32 cellular contexts compared by ENCODE assay signal in genomic region chr20:1165521-1165920, GRCh38. TPM values are rescaled to one million over a fixed set of nuclear protein-coding genes. Genes with fewer than 3 reads are reported as not detected.
"Had no signal": no experiment of that assay in that cellular context is flagged by ENCODE, and none has a peak within 500 bp of the region (broad histone marks: within the 10 kb centered on the region; RNA-seq: fewer than 3 reads in every experiment).

No MANE protein-coding gene starts in this region.

- H3K27me3 Mint-ChIP-seq: activated B cell treated with CpG ODN at 0.5 μM for 24 hours; activated CD4-positive, alpha-beta memory T cell treated with anti-CD3 and anti-CD28 coated beads, Interleukin-2, amount 10 ng/mL, durations not matched to agents 7 days and 5 days; activated naive CD4-positive, alpha-beta T cell treated with anti-CD3 and anti-CD28 coated beads, Interleukin-2, amount 10 ng/mL, durations not matched to agents 7 days and 5 days; activated naive CD8-positive, alpha-beta T cell; central memory CD8-positive, alpha-beta T cell; T-cell had no signal

- H3K4me3 Mint-ChIP-seq: activated B cell treated with CpG ODN at 0.5 μM for 24 hours; activated CD4-positive, alpha-beta memory T cell treated with anti-CD3 and anti-CD28 coated beads, Interleukin-2, amount 10 ng/mL, durations not matched to agents 7 days and 5 days; activated naive CD4-positive, alpha-beta T cell treated with anti-CD3 and anti-CD28 coated beads, Interleukin-2, amount 10 ng/mL, durations not matched to agents 7 days and 5 days; activated naive CD8-positive, alpha-beta T cell; activated T-cell treated with anti-CD3 and anti-CD28 coated beads, Interleukin-2, amount 50 U/mL, for 4 hours; central memory CD8-positive, alpha-beta T cell; T-cell had no signal

- ATAC-seq: activated T-cell treated with anti-CD3 and anti-CD28 coated beads, Interleukin-2, amount 50 U/mL, for 4 hours; PC-3; Right ventricle myocardium inferior; SK-N-SH treated with all-trans-retinoic acid at 6 μM for 48 hours; T-cell had no signal

- H3K4me1 Mint-ChIP-seq: activated B cell treated with CpG ODN at 0.5 μM for 24 hours; activated CD4-positive, alpha-beta memory T cell treated with anti-CD3 and anti-CD28 coated beads, Interleukin-2, amount 10 ng/mL, durations not matched to agents 7 days and 5 days; activated naive CD4-positive, alpha-beta T cell treated with anti-CD3 and anti-CD28 coated beads, Interleukin-2, amount 10 ng/mL, durations not matched to agents 7 days and 5 days; T-cell had no signal

- H3K27ac Mint-ChIP-seq: activated B cell treated with CpG ODN at 0.5 μM for 24 hours; activated naive CD4-positive, alpha-beta T cell treated with anti-CD3 and anti-CD28 coated beads, Interleukin-2, amount 10 ng/mL, durations not matched to agents 7 days and 5 days; activated naive CD8-positive, alpha-beta T cell; T-cell had no signal

- DNase-seq: activated B cell treated with CpG ODN at 0.5 μM for 24 hours; activated CD4-positive, alpha-beta memory T cell treated with anti-CD3 and anti-CD28 coated beads, Interleukin-2, amount 10 ng/mL, durations not matched to agents 7 days and 5 days; activated CD4-positive, alpha-beta T cell treated with anti-CD3 and anti-CD28 coated beads for 48 hours; activated CD4-positive, CD25-positive, alpha-beta regulatory T cell treated with anti-CD3 and anti-CD28 coated beads, Interleukin-2, amount 50 U/mL, for 72 hours; activated effector memory CD4-positive, alpha-beta T cell treated with Interleukin-2 at 50 U/mL for 16 hours; activated naive CD4-positive, alpha-beta T cell treated with anti-CD3 and anti-CD28 coated beads, Interleukin-2, amount 10 ng/mL, durations not matched to agents 7 days and 5 days; activated T-cell treated with anti-CD3 and anti-CD28 coated beads, Interleukin-2, amount 50 U/mL, for 4 hours; amygdala; Kasumi-1; KG1; MG63; NCI-H1048; NCI-H1105 treated with DMSO at 0.1 percent for 48 hours; NCI-H1436; NCI-H1694 treated with DMSO at 0.1 percent for 48 hours; NCI-H2029; NCI-H345; NCI-H526; NCI-H748 treated with DMSO at 0.1 percent for 48 hours; NK-92 treated with Interleukin-12 subunit alpha and Interleukin-12 subunit beta, amount 100 ng/mL, for 24 hours; PC-3; Peyer's patch; SIG-M5; T-cell; T-helper 2 cell; T-helper 9 cell had no signal

- H3K9me3 Mint-ChIP-seq: activated B cell treated with CpG ODN at 0.5 μM for 24 hours; activated CD4-positive, alpha-beta memory T cell treated with anti-CD3 and anti-CD28 coated beads, Interleukin-2, amount 10 ng/mL, durations not matched to agents 7 days and 5 days; activated naive CD4-positive, alpha-beta T cell treated with anti-CD3 and anti-CD28 coated beads, Interleukin-2, amount 10 ng/mL, durations not matched to agents 7 days and 5 days; activated T-cell treated with anti-CD3 and anti-CD28 coated beads, Interleukin-2, amount 50 U/mL, for 4 hours; central memory CD8-positive, alpha-beta T cell; T-cell had no signal

RNA-seq across cellular contexts. Expression of gene TMEM74B, which starts 19.3 kb away (rescaled TPM):
- total RNA-seq: activated T-cell treated with anti-CD3 and anti-CD28 coated beads, Interleukin-2, amount 50 U/mL, for 4 hours; ascending aorta had no signal

RNA-seq across cellular contexts. Expression of gene C20orf202, which starts 37.7 kb away (rescaled TPM):
- total RNA-seq: activated B cell treated with CpG ODN at 0.5 μM for 24 hours; activated CD4-positive, alpha-beta memory T cell treated with anti-CD3 and anti-CD28 coated beads, Interleukin-2, amount 10 ng/mL, durations not matched to agents 7 days and 5 days; activated T-cell treated with anti-CD3 and anti-CD28 coated beads, Interleukin-2, amount 50 U/mL, for 4 hours; ascending aorta; PC-3; SK-MEL-5 had no signal
